ENCODE assay signal across 8 cellular contexts in the genomic region with DNA sequence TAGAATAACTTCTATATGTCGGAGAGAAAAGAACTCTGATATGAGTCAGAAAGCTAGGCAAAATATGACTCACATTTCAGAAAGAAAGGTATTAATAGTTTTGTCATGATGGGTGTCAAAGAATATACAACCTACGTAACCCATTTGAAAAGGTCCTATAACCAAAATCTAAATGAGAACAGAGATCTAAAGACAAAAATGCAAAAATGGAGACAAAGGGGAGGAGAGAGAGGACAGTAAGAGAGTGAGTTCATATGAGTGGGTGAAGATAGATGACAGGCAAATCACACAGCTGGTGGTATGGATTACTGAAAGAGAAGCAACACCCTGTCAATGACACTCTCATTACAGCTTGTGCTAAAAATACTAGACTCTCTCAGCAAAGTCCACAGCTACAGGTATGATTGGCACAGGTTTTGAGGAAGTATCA. TPM values are rescaled to one million over a fixed set of nuclear protein-coding genes. Genes with fewer than 3 reads are reported as not detected.
DNase-seq lines count a peak whose midpoint lies in the region; ATAC-seq lines count a peak whose summit lies in the region.
"Had no signal": no experiment of that assay in that cellular context is flagged by ENCODE, and none has a peak within 500 bp of the region (broad histone marks: within the 10 kb centered on the region; RNA-seq: fewer than 3 reads in every experiment).

No MANE protein-coding gene starts in this region.

- no peak overlapping the region for H3K4me3 ChIP-seq in right cardiac atrium (ENCODE audit: low read length)

- intact Hi-C loops in right cardiac atrium (cut with DNase I) = no loop called here

- ATAC-seq in GM18909 (IDR thresholded peaks at IDR 0.05; ENCODE audit: poor library complexity, unreplicated experiment) = peak; percentile 83
- peak; percentile 95 for ATAC-seq in GM21717 (IDR thresholded peaks at IDR 0.05; ENCODE audit: unreplicated experiment)
- ATAC-seq in HG03469 (IDR thresholded peaks at IDR 0.05; ENCODE audit: unreplicated experiment) = peak; percentile 93
- ATAC-seq in right cardiac atrium = peak; percentile 76 to 78

- no peak overlapping the region for H3K27ac ChIP-seq in right cardiac atrium (ENCODE audit: low read length)

- 79% methylated on average over 2 of the region's 2 CpGs for WGBS in right cardiac atrium

- H3K9me3 ChIP-seq in right cardiac atrium (ENCODE audit: control insufficient read depth, low read length) = no peaks in the 10 kb centered on the region

- H3K27me3 ChIP-seq in right cardiac atrium (ENCODE audit: control insufficient read depth, insufficient read depth) = no peaks in the 10 kb centered on the region

- DNase-seq in right cardiac atrium = no peak
- no peak for DNase-seq in DMS 273 treated with DMSO at 0.1 percent for 48 hours (lab: John Stamatoyannopoulos, UW)
- DNase-seq in Ammon's horn (ENCODE audit: low spot score) = no peak
- no peak for DNase-seq in iPS-NIHi7 (ENCODE audit: extremely low spot score)
- DNase-seq: foreskin fibroblast had no signal

- no peaks in the 10 kb centered on the region for H3K4me1 ChIP-seq in right cardiac atrium (ENCODE audit: control insufficient read depth, insufficient read depth, low read length)

RNA-seq across cellular contexts. Expression of a gene that starts 25.6 kb away (rescaled TPM):
- 10 to 100 TPM; 28.4 to 41.3 (median 34.4) TPM for total RNA-seq in right cardiac atrium
- polyA plus RNA-seq in right cardiac atrium = 23.7 TPM

RNA-seq across cellular contexts. Expression of a gene that starts 26.0 kb away (rescaled TPM):
- total RNA-seq in right cardiac atrium = 100 to 1,000 TPM; 124 to 214 (median 175) TPM
- 180 TPM for polyA plus RNA-seq in right cardiac atrium
